ENCODE assay signal across 8 cellular contexts in the genomic region with DNA sequence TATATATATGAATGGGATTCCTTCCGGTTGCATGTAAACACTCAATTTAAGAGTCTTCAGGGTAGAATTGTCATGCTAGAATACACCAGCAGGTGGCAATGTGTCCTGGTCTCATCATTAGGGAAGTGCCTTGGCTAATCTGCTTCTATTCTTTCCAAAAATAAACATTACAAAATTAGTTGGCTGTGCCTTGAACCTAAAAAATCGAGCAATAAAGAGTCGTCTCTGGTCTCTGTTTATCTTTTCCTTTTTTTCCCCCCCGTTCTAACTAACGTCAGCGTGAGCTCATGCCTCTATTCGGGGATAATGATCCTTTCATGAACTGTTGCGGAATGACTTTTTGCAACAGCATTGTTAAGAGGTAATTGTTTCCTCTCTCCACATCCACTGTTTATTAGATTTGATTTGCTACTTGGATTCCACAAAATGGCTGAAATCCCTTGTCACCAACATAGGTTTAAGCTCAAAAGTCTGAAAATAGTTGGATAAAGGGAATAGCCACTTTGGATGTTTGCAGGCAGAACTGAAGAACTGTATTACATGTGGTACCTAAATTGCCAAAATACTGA. TPM values are rescaled to one million over a fixed set of nuclear protein-coding genes. Genes with fewer than 3 reads are reported as not detected.
DNase-seq lines count a peak whose midpoint lies in the region; ATAC-seq and TF ChIP-seq lines count a peak whose summit lies in the region.

No MANE protein-coding gene starts in this region.

- TF ChIP-seq POLR2A in esophagus squamous epithelium (IDR thresholded peaks at IDR 0.05): no peak

- H3K36me3 ChIP-seq in HUES6 (ENCODE audit: control insufficient read depth, insufficient read depth, low read length): peaks cover 18% of the 10 kb centered on the region
- peaks cover 0 to 12% (median 0%) of the 10 kb centered on the region in 3 donors for H3K36me3 ChIP-seq in esophagus squamous epithelium

- H3K27me3 Mint-ChIP-seq in naive B cell: peaks cover 37 to 59% (median 52%) of the 10 kb centered on the region in 3 donors

- intact Hi-C loops in esophagus squamous epithelium (cut with DNase I): no loop called here

- H3K27me3 ChIP-seq in HUES6 (ENCODE audit: control insufficient read depth, insufficient read depth, low read length): no peaks in the 10 kb centered on the region
- H3K27me3 ChIP-seq in esophagus squamous epithelium: no peaks in the 10 kb centered on the region

- peaks cover 17% of the 10 kb centered on the region for H3K4me1 ChIP-seq in HUES6 (ENCODE audit: control insufficient read depth, insufficient read depth, low read length)
- peaks cover 12 to 78% (median 30%) of the 10 kb centered on the region in 3 donors for H3K4me1 ChIP-seq in esophagus squamous epithelium

- no peaks in the 10 kb centered on the region for H3K36me3 Mint-ChIP-seq in naive B cell

- no peak overlapping the region for H3K9ac ChIP-seq in HUES6 (ENCODE audit: low read length)

- H3K27ac Mint-ChIP-seq in naive B cell: peak overlapping the region in 4 of 6 donors; percentile 0 to 6 (median 1)

- WGBS in esophagus squamous epithelium, 2 donors: 1 to 2% methylated on average over 8 of the region's 8 CpGs

- peak; percentile 37 to 80 (median 72) for TF ChIP-seq CTCF in esophagus squamous epithelium (IDR thresholded peaks at IDR 0.05)

- peak; percentile 72 for DNase-seq in DMS153 treated with DMSO at 0.1 percent for 48 hours (lab: John Stamatoyannopoulos, UW; ENCODE audit: unreplicated experiment)
- DNase-seq in NOMO-1 (lab: John Stamatoyannopoulos, UW; ENCODE audit: unreplicated experiment in 2 of 2): peak; percentile 20 to 72
- DNase-seq in activated T-cell treated with anti-CD3 and anti-CD28 coated beads for 24 hours (ENCODE audit: low read depth): peak; percentile 49
- DNase-seq in esophagus squamous epithelium (lab: John Stamatoyannopoulos, UW): no peak
- DNase-seq in naive B cell: peak; percentile 67
- DNase-seq in superior temporal gyrus (ENCODE audit: extremely low spot score): peak; percentile 97

- peak overlapping the region; percentile 79 for H3K4me3 ChIP-seq in HUES6 (ENCODE audit: low read depth, low read length)
- peak overlapping the region; percentile 68 to 99 (median 96) for H3K4me3 ChIP-seq in esophagus squamous epithelium

- peak overlapping the region; percentile 70 to 87 (median 80) for H3K4me3 Mint-ChIP-seq in naive B cell

- peaks cover 0 to 10% (median 0%) of the 10 kb centered on the region in 7 donors for H3K9me3 Mint-ChIP-seq in naive B cell

- ATAC-seq in naive B cell (ENCODE audit: low read depth in 2 of 2) (peak; percentile 42 to 44), GM18519 (IDR thresholded peaks at IDR 0.05; ENCODE audit: low FRiP score, unreplicated experiment) (no peak)

- H3K9me3 ChIP-seq in HUES6 (ENCODE audit: control insufficient read depth, insufficient read depth, low read depth, low read length) (no peaks in the 10 kb centered on the region), esophagus squamous epithelium (no peaks in the 10 kb centered on the region)

- H3K27ac ChIP-seq in HUES6 (ENCODE audit: low read depth, low read length) (no peak overlapping the region), esophagus squamous epithelium (peak overlapping the region; percentile 97 to 99 (median 98))

- H3K4me1 Mint-ChIP-seq in naive B cell: peaks cover 21 to 34% (median 22%) of the 10 kb centered on the region in 3 donors

RNA-seq across cellular contexts. Expression of a gene that starts 1.2 kb away (rescaled TPM):
- 100 to 1,000 TPM in 1 of 4 donors, 10 to 100 TPM in 3; 57.4 to 106 (median 70.7) TPM for total RNA-seq in esophagus squamous epithelium
- 1 to 10 TPM in 5 of 6 donors, not detected in 1; 2.3 to 4.3 (median 3.6) TPM for polyA plus RNA-seq in naive B cell (ENCODE audit: low read depth in 6 of 6)

RNA-seq across cellular contexts. Expression of a gene that starts 9.9 kb away (rescaled TPM):
- 1 to 10 TPM in 1 of 4 donors, under 1 TPM in 3; 0.23 to 3.2 (median 0.43) TPM for total RNA-seq in esophagus squamous epithelium
- not detected for polyA plus RNA-seq in naive B cell (ENCODE audit: low read depth in 6 of 6)
